In genomic region chr17:29588561-29589411, GRCh38 we compare ENCODE assay signal across 8 cellular contexts. TPM values are rescaled to one million over a fixed set of nuclear protein-coding genes. Genes with fewer than 3 reads are reported as not detected.
DNase-seq lines count a peak whose midpoint lies in the region; ATAC-seq and TF ChIP-seq lines count a peak whose summit lies in the region.

No MANE protein-coding gene starts in this region.

- intact Hi-C loops in psoas muscle (cut with DNase I) = loop anchor here in 1 of 2 donors (10.0 kb wide), 1 partner anchor 346 kb away; the partner anchor contains the start of gene SSH2

- H3K9me3 Mint-ChIP-seq in glutamatergic neuron (ENCODE audit: unreplicated experiment) = peaks cover 4% of the 10 kb centered on the region

- no peaks in the 10 kb centered on the region for H3K27me3 ChIP-seq in psoas muscle (ENCODE audit: insufficient read depth in 3 of 3, low read length in 2 of 3)

- H3K4me3 Mint-ChIP-seq in glutamatergic neuron (ENCODE audit: unreplicated experiment) = peak overlapping the region; percentile 92

- H3K27ac Mint-ChIP-seq in glutamatergic neuron (ENCODE audit: unreplicated experiment) = peak overlapping the region; percentile 79

- H3K36me3 ChIP-seq in psoas muscle (ENCODE audit: insufficient read depth in 1 of 2, low read depth in 1 of 2) = no peaks in the 10 kb centered on the region

- DNase-seq in GM03348 (ENCODE audit: low spot score) (peak; percentile 62), HCEC 1CT (peak; percentile 42), NCI-H345 (lab: John Stamatoyannopoulos, UW) (peak; percentile 54), activated gamma-delta T cell (lab: John Stamatoyannopoulos, UW) (peak; percentile 58), glutamatergic neuron (peak; percentile 57), psoas muscle (peak; percentile 37 to 71), GOT3 (lab: John Stamatoyannopoulos, UW) (no peak)

- H3K27me3 Mint-ChIP-seq in glutamatergic neuron (ENCODE audit: unreplicated experiment) = peaks cover 14% of the 10 kb centered on the region

- no peaks in the 10 kb centered on the region for H3K9me3 ChIP-seq in psoas muscle

- no peaks in the 10 kb centered on the region for H3K36me3 Mint-ChIP-seq in glutamatergic neuron (ENCODE audit: unreplicated experiment)

- TF ChIP-seq CTCF in glutamatergic neuron (IDR thresholded peaks at IDR 0.05; ENCODE audit: partially characterized antibody, unreplicated experiment) (no peak), psoas muscle (IDR thresholded peaks at IDR 0.05) (no peak)

- H3K4me1 ChIP-seq in psoas muscle = peaks cover 76% of the 10 kb centered on the region

- peaks cover 25% of the 10 kb centered on the region for H3K4me1 Mint-ChIP-seq in glutamatergic neuron (ENCODE audit: low read depth, unreplicated experiment)

- peak in 1 of 4 donors; percentile 5 for ATAC-seq in psoas muscle
- no peak for ATAC-seq in GM21526 (IDR thresholded peaks at IDR 0.05; ENCODE audit: low FRiP score, unreplicated experiment)

- H3K27ac ChIP-seq in psoas muscle = peak overlapping the region; percentile 80

- WGBS in psoas muscle, 3 donors = 0 to 1% (median 1%) methylated on average over 40 to 72 of the region's 72 CpGs

- H3K4me3 ChIP-seq in psoas muscle = peak overlapping the region; percentile 90

RNA-seq across cellular contexts. Expression of gene GIT1, which starts 0.7 kb away (rescaled TPM):
- total RNA-seq in glutamatergic neuron (ENCODE audit: unreplicated experiment) (46.7 TPM), psoas muscle (10 to 100 TPM; 26.4 to 39.4 (median 31.5) TPM)
- 10 to 100 TPM; 24.3 to 46.0 (median 35.2) TPM for polyA plus RNA-seq in psoas muscle

RNA-seq across cellular contexts. Expression of gene ANKRD13B, which starts 4.1 kb away (rescaled TPM):
- 123 TPM for total RNA-seq in glutamatergic neuron (ENCODE audit: unreplicated experiment)
- total RNA-seq in psoas muscle = 10 to 100 TPM in 1 of 4 donors, 1 to 10 TPM in 3; 6.4 to 14.8 (median 6.8) TPM
- polyA plus RNA-seq in psoas muscle = 10 to 100 TPM in 1 of 3 donors, 1 to 10 TPM in 2; 5.4 to 10.7 (median 9.7) TPM

RNA-seq across cellular contexts. Expression of gene TP53I13, which starts 20.3 kb away (rescaled TPM):
- total RNA-seq in glutamatergic neuron (ENCODE audit: unreplicated experiment) (14.3 TPM), psoas muscle (10 to 100 TPM; 13.3 to 20.9 (median 17.7) TPM)
- polyA plus RNA-seq in psoas muscle = 10 to 100 TPM; 30.6 to 46.1 (median 42.6) TPM

RNA-seq across cellular contexts. Expression of gene ABHD15, which starts 21.9 kb away (rescaled TPM):
- total RNA-seq in glutamatergic neuron (ENCODE audit: unreplicated experiment) = 2.5 TPM
- total RNA-seq in psoas muscle = 1 to 10 TPM; 2.3 to 2.8 (median 2.5) TPM
- polyA plus RNA-seq in psoas muscle = 1 to 10 TPM; 1.6 to 7.9 (median 3.1) TPM

RNA-seq across cellular contexts. Expression of gene CORO6, which starts 33.9 kb away (rescaled TPM):
- total RNA-seq in glutamatergic neuron (ENCODE audit: unreplicated experiment) (1.4 TPM), psoas muscle (100 to 1,000 TPM; 478 to 710 (median 557) TPM)
- polyA plus RNA-seq in psoas muscle = 100 to 1,000 TPM; 182 to 495 (median 236) TPM
